Comparison of ENCODE assay signal across 22 cellular contexts in genomic region chr17:13310858-13311257, GRCh38.
A peak's percentile ranks its signal among the peaks of the same experiment; 100 is the strongest.
DNase-seq lines count a peak whose midpoint lies in the region; ATAC-seq, FAIRE-seq and TF ChIP-seq lines count a peak whose summit lies in the region.
"Had no signal": no experiment of that assay in that cellular context is flagged by ENCODE, and none has a peak within 500 bp of the region (broad histone marks: within the 10 kb centered on the region; RNA-seq: fewer than 3 reads in every experiment).

No MANE protein-coding gene starts in this region.

- TF ChIP-seq EP300 in HepG2 (IDR thresholded peaks at IDR 0.05; ENCODE audit: low read depth in 2 of 2, low read length in 2 of 2) (no peak), HepG2 (CRISPR knock-in tag; IDR thresholded peaks at IDR 0.05; ENCODE audit: borderline replicate concordance) (no peak)

- H3K27me3 ChIP-seq in HepG2 (ENCODE audit: control insufficient read depth in 1 of 2, insufficient read depth in 2 of 2, low read length in 2 of 2) (no peaks in the 10 kb centered on the region), right lobe of liver (peaks cover 0 to under 1% of the 10 kb centered on the region in 2 donors), astrocyte (ENCODE audit: insufficient read depth, low read length) (no peaks in the 10 kb centered on the region)
- H3K27me3 ChIP-seq: BLaER1 treated with 17β-estradiol and CSF1 and Interleukin-3, amounts not matched to agents 10 nM and 100 nM had no signal

- no peaks in the 10 kb centered on the region for H3K36me3 Mint-ChIP-seq in astrocyte (ENCODE audit: low read depth, unreplicated experiment)
- H3K36me3 Mint-ChIP-seq: CD8-positive, alpha-beta T cell had no signal

- in situ Hi-C loops in HepG2 (cut with HindIII; ENCODE audit: extremely low pct_ligation_motif_present, low pct_unique_long_range_greater_than_20kb), result no loop called here

- H3K4me3 Mint-ChIP-seq in astrocyte (ENCODE audit: unreplicated experiment), result no peak overlapping the region
- H3K4me3 Mint-ChIP-seq: B cell; CD4-positive, alpha-beta T cell; CD8-positive, alpha-beta T cell had no signal

- no peak for ATAC-seq in HepG2
- no peak for ATAC-seq in right lobe of liver
- ATAC-seq in GM18907 (IDR thresholded peaks at IDR 0.05; ENCODE audit: unreplicated experiment), result no peak
- ATAC-seq: A549; CD8-positive, alpha-beta T cell had no signal

- no peaks in the 10 kb centered on the region for H3K4me1 Mint-ChIP-seq in astrocyte (ENCODE audit: low read depth, unreplicated experiment)
- H3K4me1 Mint-ChIP-seq: B cell had no signal

- CTCF ChIA-PET in HepG2 (lab: Yijun Ruan, JAX; ENCODE audit: low intra/inter-chr PET ratio, low total read pairs), result no interaction called here

- no peak overlapping the region for H3K27ac Mint-ChIP-seq in astrocyte (ENCODE audit: unreplicated experiment)
- H3K27ac Mint-ChIP-seq: B cell; CD4-positive, alpha-beta T cell; CD8-positive, alpha-beta T cell had no signal

- no peaks in the 10 kb centered on the region for H3K27me3 Mint-ChIP-seq in astrocyte (ENCODE audit: low read depth, unreplicated experiment)
- H3K27me3 Mint-ChIP-seq: B cell; CD4-positive, alpha-beta T cell had no signal

- no peaks in the 10 kb centered on the region for H4K20me1 ChIP-seq in HepG2 (ENCODE audit: insufficient read depth, low read length)
- H4K20me1 ChIP-seq in astrocyte (ENCODE audit: insufficient read depth, low read length), result no peaks in the 10 kb centered on the region
- H4K20me1 ChIP-seq: BLaER1 treated with 17β-estradiol and CSF1 and Interleukin-3, amounts not matched to agents 10 nM and 100 nM had no signal

- no peak overlapping the region for H3K4me3 ChIP-seq in HepG2 (replicated peaks in 1 of 3; ENCODE audit: insufficient read depth in 1 of 3, low read depth in 2 of 3, low read length in 3 of 3)
- H3K4me3 ChIP-seq in right lobe of liver, result no peak overlapping the region
- no peak overlapping the region for H3K4me3 ChIP-seq in astrocyte (ENCODE audit: insufficient read depth, low read depth, low read length)
- H3K4me3 ChIP-seq: A549; BLaER1 treated with 17β-estradiol and CSF1 and Interleukin-3, amounts not matched to agents 10 nM and 100 nM had no signal

- H3K9me3 ChIP-seq in HepG2 (ENCODE audit: low read length), result peaks cover 12% of the 10 kb centered on the region
- H3K9me3 ChIP-seq in right lobe of liver, result no peaks in the 10 kb centered on the region
- H3K9me3 ChIP-seq in astrocyte (ENCODE audit: insufficient read depth, low read depth, low read length), result peaks cover 4% of the 10 kb centered on the region
- H3K9me3 ChIP-seq: Caco-2 had no signal

- POLR2A ChIA-PET in HepG2 (lab: Yijun Ruan, JAX), result no interaction called here

- WGBS in HepG2 (ENCODE audit: low lambda C conversion rate), result 7% methylated on average over 2 of the region's 2 CpGs
- 100% methylated on average over 2 of the region's 2 CpGs for WGBS in right lobe of liver (ENCODE audit: insufficient coverage, low coverage, low lambda C conversion rate, missing lambda C conversion rate)

- no peak for TF ChIP-seq RAD21 in HepG2 (CRISPR knock-in tag; IDR thresholded peaks at IDR 0.05)

- H3K79me2 ChIP-seq in HepG2 (ENCODE audit: insufficient read depth, low read length), result no peaks in the 10 kb centered on the region
- H3K79me2 ChIP-seq in astrocyte (ENCODE audit: insufficient read depth, low read length), result no peaks in the 10 kb centered on the region

- TF ChIP-seq POLR2A in HepG2 (IDR thresholded peaks at IDR 0.05; ENCODE audit: insufficient read depth in 1 of 2, low read depth in 2 of 2, low read length in 2 of 2) (no peak), right lobe of liver (IDR thresholded peaks at IDR 0.05) (no peak)

- no TSS peak for BruUV-seq in HepG2 (replicated peaks; lab: Mats Ljungman, UMichigan)

- intact Hi-C loops in HepG2 (cut with micrococcal nuclease; ENCODE audit: unreplicated experiment), result no loop called here
- intact Hi-C loops in right lobe of liver (cut with DNase I), result no loop called here

- H3K9me3 Mint-ChIP-seq in astrocyte (ENCODE audit: unreplicated experiment), result peaks cover 6% of the 10 kb centered on the region

- no peaks in the 10 kb centered on the region for H3K36me3 ChIP-seq in HepG2 (replicated peaks in 1 of 2; ENCODE audit: control insufficient read depth in 1 of 2, insufficient read depth in 2 of 2, low read length in 2 of 2)
- no peaks in the 10 kb centered on the region for H3K36me3 ChIP-seq in right lobe of liver
- H3K36me3 ChIP-seq in astrocyte (ENCODE audit: insufficient read depth, low read length), result no peaks in the 10 kb centered on the region
- H3K36me3 ChIP-seq: BLaER1 treated with 17β-estradiol and CSF1 and Interleukin-3, amounts not matched to agents 10 nM and 100 nM had no signal

- H3K9ac ChIP-seq in HepG2 (ENCODE audit: insufficient read depth, low read depth, low read length) (no peak overlapping the region), astrocyte (ENCODE audit: low read length) (no peak overlapping the region)
- H3K9ac ChIP-seq: BLaER1 treated with 17β-estradiol and CSF1 and Interleukin-3, amounts not matched to agents 10 nM and 100 nM had no signal

- FAIRE-seq in HepG2 (lab: Jason Lieb, UNC) (no peak), astrocyte (lab: Jason Lieb, UNC) (peak; percentile 23)
- FAIRE-seq: A549, D721Med, G401.6, GM12891 had no signal

- TF ChIP-seq CTCF in HepG2 (CRISPR knock-in tag; IDR thresholded peaks at IDR 0.05), result no peak
- TF ChIP-seq CTCF in right lobe of liver (IDR thresholded peaks at IDR 0.05), result no peak
- TF ChIP-seq CTCF in astrocyte (IDR thresholded peaks at IDR 0.05; ENCODE audit: insufficient read depth, low read depth, low read length), result no peak

- H3K27ac ChIP-seq in HepG2 (ENCODE audit: extremely low read length, insufficient read depth, low read length), result no peak overlapping the region
- H3K27ac ChIP-seq in right lobe of liver, result no peak overlapping the region
- no peak overlapping the region for H3K27ac ChIP-seq in astrocyte (ENCODE audit: low read depth, low read length)
- H3K27ac ChIP-seq: 22Rv1; A549; BLaER1 treated with 17β-estradiol and CSF1 and Interleukin-3, amounts not matched to agents 10 nM and 100 nM; C4-2B had no signal

- H3K4me1 ChIP-seq in HepG2 (ENCODE audit: insufficient read depth, low read length) (peaks cover 12% of the 10 kb centered on the region), right lobe of liver (no peaks in the 10 kb centered on the region), astrocyte (ENCODE audit: insufficient read depth, low read length) (no peaks in the 10 kb centered on the region)
- H3K4me1 ChIP-seq: A549; BLaER1 treated with 17β-estradiol and CSF1 and Interleukin-3, amounts not matched to agents 10 nM and 100 nM; Caco-2 had no signal

- no peak overlapping the region for H3K4me2 ChIP-seq in HepG2 (ENCODE audit: low read depth, low read length)
- no peak overlapping the region for H3K4me2 ChIP-seq in astrocyte (ENCODE audit: low read length)
- H3K4me2 ChIP-seq: A549; BLaER1 treated with 17β-estradiol and CSF1 and Interleukin-3, amounts not matched to agents 10 nM and 100 nM had no signal

- DNase-seq in HepG2 (ENCODE audit: low spot score), result no peak
- DNase-seq in right lobe of liver, result no peak
- no peak for DNase-seq in astrocyte (ENCODE audit: low read depth)
- DNase-seq in fibroblast of peridontal ligament (ENCODE audit: extremely low read depth), result peak; percentile 2
- no peak for DNase-seq in NCI-H1436 treated with DMSO at 0.1 percent for 48 hours (lab: John Stamatoyannopoulos, UW)
- no peak for DNase-seq in SK-N-DZ (ENCODE audit: low spot score)
- DNase-seq: AML-193; Caco-2; Calu3; CD4-positive, alpha-beta T cell; CD8-positive, alpha-beta T cell; DMS79 treated with DMSO at 0.1 percent for 48 hours; GF-D8 had no signal

- H2AFZ ChIP-seq in HepG2 (ENCODE audit: low read length), result no peak overlapping the region
- H2AFZ ChIP-seq in astrocyte (ENCODE audit: low read depth, low read length), result no peak overlapping the region

TF ChIP-seq in HepG2, 621 proteins besides CTCF, POLR2A, EP300 and RAD21:
- TF ChIP-seq ZFP1 (CRISPR knock-in tag; IDR thresholded peaks at IDR 0.05) (peak; percentile 92; the same call in 1 of the 2 replicates), ZNF33B (CRISPR knock-in tag; IDR thresholded peaks at IDR 0.05) (no peak), HDAC6 (IDR thresholded peaks at IDR 0.05; ENCODE audit: low read depth, low read length) (no peak), ZNF44 (CRISPR knock-in tag; IDR thresholded peaks at IDR 0.05) (no peak)
